Comparison of ENCODE assay signal across 8 cellular contexts in the genomic region with DNA sequence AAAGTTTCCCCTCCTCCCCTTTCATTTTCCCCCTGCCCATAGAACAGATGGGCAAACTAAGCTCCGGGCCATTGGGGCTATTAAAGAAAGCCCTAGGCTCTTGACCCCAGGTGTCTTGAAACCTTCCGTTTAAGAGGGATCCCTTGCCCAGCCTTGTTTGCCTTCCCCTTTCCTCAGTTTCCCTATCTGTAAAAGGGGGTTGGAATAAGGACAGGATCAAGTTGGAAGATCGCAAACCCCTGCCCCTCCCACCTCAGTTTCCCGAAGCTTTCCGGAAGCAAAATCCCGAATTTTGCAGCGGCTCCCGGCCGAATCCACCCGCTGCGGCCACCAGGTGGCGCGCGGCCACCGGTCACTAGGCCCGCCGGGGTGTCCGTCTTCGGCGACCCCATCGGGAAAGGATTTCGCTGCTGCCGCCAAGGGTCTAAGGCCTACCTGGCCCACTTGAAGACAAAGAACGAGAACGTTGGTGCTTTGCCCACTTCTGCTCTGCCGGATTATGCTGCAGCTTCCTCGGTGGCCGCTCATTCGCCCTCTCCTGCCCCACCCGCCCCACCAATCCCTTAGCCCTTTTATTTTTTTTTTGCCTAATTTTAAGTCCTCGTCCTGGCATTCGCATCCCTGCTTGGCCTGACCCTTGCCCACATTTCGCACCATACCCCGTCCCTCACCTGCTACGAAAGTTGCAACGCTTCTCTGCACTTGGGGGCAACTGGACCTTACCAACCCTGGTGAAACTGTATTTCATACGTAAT. TPM values are rescaled to one million over a fixed set of nuclear protein-coding genes. Genes with fewer than 3 reads are reported as not detected.
DNase-seq lines count a peak whose midpoint lies in the region; ATAC-seq and TF ChIP-seq lines count a peak whose summit lies in the region.

No MANE protein-coding gene starts in this region.

- peaks cover 34% of the 10 kb centered on the region for H3K4me1 Mint-ChIP-seq in activated CD4-positive, alpha-beta T cell treated with anti-CD3 and anti-CD28 coated beads for 36 hours
- peaks cover 53% of the 10 kb centered on the region for H3K4me1 Mint-ChIP-seq in activated CD8-positive, alpha-beta T cell treated with anti-CD3 and anti-CD28 coated beads, Interleukin-2, amount 10 ng/mL, durations not matched to agents 7 days and 5 days (ENCODE audit: low read depth)

- no peaks in the 10 kb centered on the region for H3K36me3 Mint-ChIP-seq in activated CD4-positive, alpha-beta T cell treated with anti-CD3 and anti-CD28 coated beads for 36 hours (ENCODE audit: low read depth)
- H3K36me3 Mint-ChIP-seq in activated CD8-positive, alpha-beta T cell treated with anti-CD3 and anti-CD28 coated beads, Interleukin-2, amount 10 ng/mL, durations not matched to agents 7 days and 5 days (ENCODE audit: low read depth), result peaks cover 1% of the 10 kb centered on the region

- ATAC-seq in activated CD4-positive, alpha-beta T cell treated with anti-CD3 and anti-CD28 coated beads for 36 hours, result no peak
- ATAC-seq in activated CD8-positive, alpha-beta T cell treated with anti-CD3 and anti-CD28 coated beads, Interleukin-2, amount 10 ng/mL, durations not matched to agents 7 days and 5 days, result no peak
- ATAC-seq in HG03039 (IDR thresholded peaks at IDR 0.05; ENCODE audit: unreplicated experiment), result no peak

- H3K27ac Mint-ChIP-seq in activated CD4-positive, alpha-beta T cell treated with anti-CD3 and anti-CD28 coated beads for 36 hours, result peak overlapping the region; percentile 74
- no peak overlapping the region for H3K27ac Mint-ChIP-seq in activated CD8-positive, alpha-beta T cell treated with anti-CD3 and anti-CD28 coated beads, Interleukin-2, amount 10 ng/mL, durations not matched to agents 7 days and 5 days

- CTCF ChIA-PET in activated CD4-positive, alpha-beta T cell treated with anti-CD3 and anti-CD28 coated beads for 36 hours (lab: Charles Lee), result interaction anchor here (0.6 to 12.5 kb wide), 21 partner anchors 8 to 860 kb away, joined by 3 to 260 read pairs (median 4); partner anchors contain the start of genes ARPC5L, RPL35 and WDR38
- CTCF ChIA-PET in activated CD8-positive, alpha-beta T cell treated with anti-CD3 and anti-CD28 coated beads, Interleukin-2, amount 10 ng/mL, durations not matched to agents 7 days and 5 days (lab: Charles Lee), result interaction anchor here (0.8 to 12.6 kb wide), 19 partner anchors 11 to 605 kb away, joined by 3 to 316 read pairs (median 4); partner anchors contain the start of genes ARPC5L, RPL35, SCAI and WDR38

- H3K27me3 Mint-ChIP-seq in activated CD4-positive, alpha-beta T cell treated with anti-CD3 and anti-CD28 coated beads for 36 hours, result peaks cover 60% of the 10 kb centered on the region
- H3K27me3 Mint-ChIP-seq in activated CD8-positive, alpha-beta T cell treated with anti-CD3 and anti-CD28 coated beads, Interleukin-2, amount 10 ng/mL, durations not matched to agents 7 days and 5 days (ENCODE audit: low read depth), result peaks cover 56% of the 10 kb centered on the region

- H3K4me3 Mint-ChIP-seq in activated CD4-positive, alpha-beta T cell treated with anti-CD3 and anti-CD28 coated beads for 36 hours, result peak overlapping the region; percentile 75
- peak overlapping the region; percentile 82 for H3K4me3 Mint-ChIP-seq in activated CD8-positive, alpha-beta T cell treated with anti-CD3 and anti-CD28 coated beads, Interleukin-2, amount 10 ng/mL, durations not matched to agents 7 days and 5 days

- no peak for TF ChIP-seq POLR2A in erythroblast (IDR thresholded peaks at IDR 0.05; ENCODE audit: low read length)

- H3K27ac ChIP-seq in substantia nigra (ENCODE audit: low read depth, low read length, poor library complexity, severe bottlenecking), result peak overlapping the region; percentile 4

- peak; percentile 62 for DNase-seq in activated CD4-positive, alpha-beta T cell treated with anti-CD3 and anti-CD28 coated beads for 36 hours
- no peak for DNase-seq in activated CD4-positive, alpha-beta T cell treated with anti-CD3 and anti-CD28 coated beads for 1 hour
- DNase-seq in NCI-H2081 (lab: John Stamatoyannopoulos, UW) (peak; percentile 62 to 71), erythroblast (lab: John Stamatoyannopoulos, UW) (peak; percentile 64 to 76), midbrain (lab: John Stamatoyannopoulos, UW) (peak; percentile 53), substantia nigra (lab: John Stamatoyannopoulos, UW) (peak in 37 of 49 donors; percentile 28 to 77 (median 55))
- DNase-seq in activated CD8-positive, alpha-beta T cell treated with anti-CD3 and anti-CD28 coated beads, Interleukin-2, amount 10 ng/mL, durations not matched to agents 7 days and 5 days, result peak; percentile 45

- no peaks in the 10 kb centered on the region for H3K9me3 Mint-ChIP-seq in activated CD4-positive, alpha-beta T cell treated with anti-CD3 and anti-CD28 coated beads for 36 hours (ENCODE audit: low read depth)
- H3K9me3 Mint-ChIP-seq in activated CD8-positive, alpha-beta T cell treated with anti-CD3 and anti-CD28 coated beads, Interleukin-2, amount 10 ng/mL, durations not matched to agents 7 days and 5 days (ENCODE audit: insufficient read depth), result no peaks in the 10 kb centered on the region

- POLR2A ChIA-PET in activated CD4-positive, alpha-beta T cell treated with anti-CD3 and anti-CD28 coated beads for 36 hours (lab: Charles Lee), result interaction anchor here (1.7 kb wide), 1 partner anchor 98 kb away, joined by 4 read pairs; no protein-coding TSS in a partner anchor
- POLR2A ChIA-PET in activated CD8-positive, alpha-beta T cell treated with anti-CD3 and anti-CD28 coated beads, Interleukin-2, amount 10 ng/mL, durations not matched to agents 7 days and 5 days (lab: Charles Lee), result interaction anchor here (0.6 to 1.4 kb wide), 2 partner anchors 82 to 967 kb away, joined by 3 to 4 read pairs; partner anchors contain the start of gene WDR38

- intact Hi-C loops in activated CD4-positive, alpha-beta T cell treated with anti-CD3 and anti-CD28 coated beads for 36 hours (cut with DNase I, micrococcal nuclease), result loop anchor here (1.0 to 5.0 kb wide), 14 partner anchors 90 to 974 kb away; partner anchors contain the start of genes HSPA5 (in 2 of the 2), SCAI (in 2 of the 2), ARPC5L (in 1 of the 2) and GAPVD1 (in 1 of the 2)

RNA-seq across cellular contexts. Expression of gene NR6A1, which starts 0.9 kb away (rescaled TPM):
- total RNA-seq in activated CD4-positive, alpha-beta T cell treated with anti-CD3 and anti-CD28 coated beads for 36 hours, result 1 to 10 TPM in 1 of 2 experiments, under 1 TPM in 1; 0.82 to 1.1 TPM
- total RNA-seq in activated CD8-positive, alpha-beta T cell treated with anti-CD3 and anti-CD28 coated beads, Interleukin-2, amount 10 ng/mL, durations not matched to agents 7 days and 5 days, result under 1 TPM; 0.18 to 0.26 TPM

RNA-seq across cellular contexts. Expression of gene OLFML2A, which starts 4.9 kb away (rescaled TPM):
- total RNA-seq in activated CD4-positive, alpha-beta T cell treated with anti-CD3 and anti-CD28 coated beads for 36 hours, result under 1 TPM in 1 of 2 experiments, not detected in 1; 0.05 TPM
- not detected for total RNA-seq in activated CD8-positive, alpha-beta T cell treated with anti-CD3 and anti-CD28 coated beads, Interleukin-2, amount 10 ng/mL, durations not matched to agents 7 days and 5 days
